1 cellular context compared by ENCODE assay signal in the genomic region with DNA sequence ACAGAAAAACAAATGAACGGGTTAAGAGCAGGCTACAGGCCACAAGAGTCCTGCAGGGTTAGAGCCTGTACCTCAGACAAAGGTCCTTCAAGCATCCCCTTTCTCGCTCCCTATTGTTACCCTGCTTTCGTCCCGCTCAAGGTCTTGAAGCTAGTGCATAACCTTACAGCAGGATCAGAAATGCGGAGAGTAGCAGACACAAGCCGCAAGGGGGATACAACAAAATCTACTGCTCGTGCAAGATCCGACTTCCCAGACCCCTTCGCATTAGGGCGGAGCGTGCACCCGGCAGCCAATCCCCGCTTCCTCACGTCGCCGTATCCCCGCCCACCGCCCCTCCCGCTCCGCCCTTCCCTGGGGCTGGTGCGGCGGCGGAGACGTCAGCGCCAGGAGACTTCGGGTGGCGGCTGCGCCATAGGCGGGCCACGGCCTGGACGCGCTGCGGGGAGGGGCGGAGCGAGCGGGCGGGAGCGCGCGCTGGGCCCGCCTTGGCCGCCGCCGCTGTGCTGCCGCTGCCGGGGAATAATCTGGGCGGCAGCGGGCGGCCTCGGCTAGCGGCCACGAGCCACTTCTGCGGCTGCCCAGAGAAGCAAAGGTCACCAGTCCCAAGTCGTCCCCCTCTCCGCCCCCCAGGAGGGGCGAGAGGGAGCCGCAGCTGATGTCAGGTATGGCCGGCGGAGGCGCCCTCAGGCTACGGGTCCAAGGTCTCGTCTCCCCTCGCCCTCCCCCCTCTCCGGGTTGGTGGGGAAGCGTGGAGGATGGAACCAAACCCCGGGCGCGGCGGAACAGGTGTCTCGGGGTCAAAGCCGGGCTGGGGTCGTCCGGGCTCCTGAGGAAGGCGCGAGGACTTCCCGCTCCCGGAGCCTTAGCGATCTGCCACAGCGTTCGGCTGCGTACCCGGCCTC.
A peak's percentile ranks its signal among the peaks of the same experiment; 100 is the strongest.
TF ChIP-seq lines count a peak whose summit lies in the region.

A gene (plus strand): TSS at position 389 of the 905 bp plus-strand sequence. CDS start 51,776 bp downstream, outside the sequence.

TF ChIP-seq in WTC11, 78 proteins besides CTCF, POLR2A, EP300 and RAD21 (continued from another document):
- TF ChIP-seq, protein P1, sequence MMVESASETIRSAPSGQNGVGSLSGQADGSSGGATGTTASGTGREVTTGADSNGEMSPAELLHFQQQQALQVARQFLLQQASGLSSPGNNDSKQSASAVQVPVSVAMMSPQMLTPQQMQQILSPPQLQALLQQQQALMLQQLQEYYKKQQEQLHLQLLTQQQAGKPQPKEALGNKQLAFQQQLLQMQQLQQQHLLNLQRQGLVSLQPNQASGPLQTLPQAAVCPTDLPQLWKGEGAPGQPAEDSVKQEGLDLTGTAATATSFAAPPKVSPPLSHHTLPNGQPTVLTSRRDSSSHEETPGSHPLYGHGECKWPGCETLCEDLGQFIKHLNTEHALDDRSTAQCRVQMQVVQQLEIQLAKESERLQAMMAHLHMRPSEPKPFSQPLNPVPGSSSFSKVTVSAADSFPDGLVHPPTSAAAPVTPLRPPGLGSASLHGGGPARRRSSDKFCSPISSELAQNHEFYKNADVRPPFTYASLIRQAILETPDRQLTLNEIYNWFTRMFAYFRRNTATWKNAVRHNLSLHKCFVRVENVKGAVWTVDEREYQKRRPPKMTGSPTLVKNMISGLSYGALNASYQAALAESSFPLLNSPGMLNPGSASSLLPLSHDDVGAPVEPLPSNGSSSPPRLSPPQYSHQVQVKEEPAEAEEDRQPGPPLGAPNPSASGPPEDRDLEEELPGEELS (CRISPR knock-in tag; IDR thresholded peaks at IDR 0.05), result peak; percentile 80
- no peak for TF ChIP-seq ELF4 (CRISPR knock-in tag; IDR thresholded peaks at IDR 0.05; ENCODE audit: low read depth)
- TF ChIP-seq TP53 (CRISPR knock-in tag; IDR thresholded peaks at IDR 0.05), result no peak
- TF ChIP-seq, protein P2, sequence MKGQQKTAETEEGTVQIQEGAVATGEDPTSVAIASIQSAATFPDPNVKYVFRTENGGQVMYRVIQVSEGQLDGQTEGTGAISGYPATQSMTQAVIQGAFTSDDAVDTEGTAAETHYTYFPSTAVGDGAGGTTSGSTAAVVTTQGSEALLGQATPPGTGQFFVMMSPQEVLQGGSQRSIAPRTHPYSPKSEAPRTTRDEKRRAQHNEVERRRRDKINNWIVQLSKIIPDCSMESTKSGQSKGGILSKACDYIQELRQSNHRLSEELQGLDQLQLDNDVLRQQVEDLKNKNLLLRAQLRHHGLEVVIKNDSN (CRISPR knock-in tag; IDR thresholded peaks at IDR 0.05), result no peak
